Comparison of ENCODE assay signal across 8 cellular contexts in genomic region chr11:118618115-118618990, GRCh38. TPM values are rescaled to one million over a fixed set of nuclear protein-coding genes. Genes with fewer than 3 reads are reported as not detected.
DNase-seq lines count a peak whose midpoint lies in the region; ATAC-seq, FAIRE-seq and TF ChIP-seq lines count a peak whose summit lies in the region.

No MANE protein-coding gene starts in this region.

- no peaks in the 10 kb centered on the region for H3K9me3 Mint-ChIP-seq in stimulated activated naive B cell treated with anti-CD40 and anti-IgM and Interleukin-4, amounts not matched to agents 10 μg/mL and 1 μg/mL and 100 μg/mL, for 72 hours

- 5% methylated on average over 11 of the region's 11 CpGs for WGBS in mammary epithelial cell (ENCODE audit: low coverage, missing lambda C conversion rate)
- 17% methylated on average over 11 of the region's 11 CpGs for WGBS in smooth muscle cell (ENCODE audit: low lambda C conversion rate)

- CTCF ChIA-PET in mammary epithelial cell (lab: Charles Lee; ENCODE audit: low non-redundant PET): no interaction called here

- H3K27me3 ChIP-seq in mammary epithelial cell (ENCODE audit: insufficient read depth, low read length) (no peaks in the 10 kb centered on the region), smooth muscle cell (ENCODE audit: low read depth) (no peaks in the 10 kb centered on the region)

- no TSS peak for BruUV-seq in mammary epithelial cell (replicated peaks; lab: Mats Ljungman, UMichigan)

- H3K36me3 ChIP-seq in mammary epithelial cell (ENCODE audit: insufficient read depth, low read length) (no peaks in the 10 kb centered on the region), kidney (ENCODE audit: control insufficient read depth in 1 of 2, insufficient read depth in 2 of 2, low read length in 2 of 2) (peaks cover 8 to 14% of the 10 kb centered on the region in 2 donors), smooth muscle cell (ENCODE audit: low read depth) (no peaks in the 10 kb centered on the region)

- no peak overlapping the region for H3K4me3 Mint-ChIP-seq in stimulated activated naive B cell treated with anti-CD40 and anti-IgM and Interleukin-4, amounts not matched to agents 10 μg/mL and 1 μg/mL and 100 μg/mL, for 72 hours
- no peak overlapping the region for H3K4me3 Mint-ChIP-seq in T-helper 17 cell

- peak overlapping the region; percentile 62 for H3K4me2 ChIP-seq in mammary epithelial cell (ENCODE audit: insufficient read depth, low read depth, low read length)
- peak overlapping the region; percentile 67 for H3K4me2 ChIP-seq in smooth muscle cell

- H2AFZ ChIP-seq in mammary epithelial cell (ENCODE audit: low read depth, low read length) (peak overlapping the region; percentile 64), smooth muscle cell (ENCODE audit: low read depth) (no peak overlapping the region)

- DNase-seq in HFF-Myc (ENCODE audit: extremely low read depth, low read depth) (no peak), mammary epithelial cell (peak; percentile 40), kidney (peak; percentile 87), smooth muscle cell (lab: John Stamatoyannopoulos, UW; ENCODE audit: unreplicated experiment) (peak; percentile 23), RCC 7860 (ENCODE audit: low spot score) (no peak), T-helper 17 cell (no peak)
- DNase-seq in stimulated activated naive B cell treated with anti-CD40 and anti-IgM and Interleukin-4, amounts not matched to agents 10 μg/mL and 1 μg/mL and 100 μg/mL, for 72 hours: no peak

- dilution Hi-C loops in mammary epithelial cell (cut with HindIII; ENCODE audit: low sequenced_read_pairs): no loop called here

- H3K4me1 ChIP-seq in mammary epithelial cell (ENCODE audit: insufficient read depth, low read length) (peaks cover 52% of the 10 kb centered on the region), kidney (ENCODE audit: control insufficient read depth in 1 of 2, insufficient read depth in 1 of 2, low read depth in 1 of 2, low read length in 2 of 2) (peaks cover 76 to 77% of the 10 kb centered on the region in 2 donors), smooth muscle cell (ENCODE audit: low read depth) (peaks cover 54% of the 10 kb centered on the region)

- H3K4me3 ChIP-seq in HFF-Myc (replicated peaks; ENCODE audit: low read depth, low read length) (peak overlapping the region; percentile 12; the same call in 1 of the 2 replicates), mammary epithelial cell (replicated peaks in 1 of 3; ENCODE audit: insufficient read depth in 1 of 3, low read depth in 2 of 3, low read length in 3 of 3) (no peak overlapping the region), kidney (ENCODE audit: low read length in 2 of 2) (no peak overlapping the region), smooth muscle cell (no peak overlapping the region)

- intact Hi-C loops in mammary epithelial cell (cut with micrococcal nuclease): no loop called here
- intact Hi-C loops in kidney (cut with DNase I): no loop called here

- H3K9me3 ChIP-seq in mammary epithelial cell (replicated peaks; ENCODE audit: insufficient read depth, low read length): no peaks in the 10 kb centered on the region
- no peaks in the 10 kb centered on the region for H3K9me3 ChIP-seq in kidney (ENCODE audit: control insufficient read depth in 1 of 2, low read length in 2 of 2)
- no peaks in the 10 kb centered on the region for H3K9me3 ChIP-seq in smooth muscle cell (replicated peaks; ENCODE audit: low read depth)
- H3K9me3 ChIP-seq in T-helper 17 cell (ENCODE audit: control insufficient read depth, low read length, poor library complexity, severe bottlenecking): no peaks in the 10 kb centered on the region

- no peak for TF ChIP-seq CTCF in HFF-Myc (IDR thresholded peaks at IDR 0.05; ENCODE audit: low read depth, low read length, missing control alignments)
- TF ChIP-seq CTCF in mammary epithelial cell (conservative IDR thresholded peaks at IDR 0.05 in 1 of 2, IDR thresholded peaks at IDR 0.05 in 1 of 2; ENCODE audit: extremely low read depth in 1 of 2, insufficient read depth in 1 of 2, low read depth in 1 of 2, low read length in 2 of 2): no peak
- no peak for TF ChIP-seq CTCF in kidney (IDR thresholded peaks at IDR 0.05; ENCODE audit: borderline replicate concordance, extremely low read depth, insufficient read depth)
- TF ChIP-seq CTCF in smooth muscle cell (IDR thresholded peaks at IDR 0.05; ENCODE audit: borderline replicate concordance, insufficient read depth, poor library complexity, severe bottlenecking): no peak

- H3K27ac Mint-ChIP-seq in stimulated activated naive B cell treated with anti-CD40 and anti-IgM and Interleukin-4, amounts not matched to agents 10 μg/mL and 1 μg/mL and 100 μg/mL, for 72 hours: no peak overlapping the region
- H3K27ac Mint-ChIP-seq in T-helper 17 cell: no peak overlapping the region

- H3K4me1 Mint-ChIP-seq in stimulated activated naive B cell treated with anti-CD40 and anti-IgM and Interleukin-4, amounts not matched to agents 10 μg/mL and 1 μg/mL and 100 μg/mL, for 72 hours: peaks cover 7 to 19% of the 10 kb centered on the region in 2 donors
- H3K4me1 Mint-ChIP-seq in T-helper 17 cell: peaks cover 16% of the 10 kb centered on the region

- no peak for FAIRE-seq in kidney (lab: Jason Lieb, UNC)
- FAIRE-seq in RCC 7860 (lab: Jason Lieb, UNC): no peak

- in situ Hi-C loops in mammary epithelial cell (cut with MboI; ENCODE audit: low sequenced_read_pairs in 2 of 2): no loop called here

- H4K20me1 ChIP-seq in mammary epithelial cell (ENCODE audit: insufficient read depth, low read length): no peaks in the 10 kb centered on the region
- peaks cover 8% of the 10 kb centered on the region for H4K20me1 ChIP-seq in smooth muscle cell (ENCODE audit: low read depth)

- H3K36me3 Mint-ChIP-seq in stimulated activated naive B cell treated with anti-CD40 and anti-IgM and Interleukin-4, amounts not matched to agents 10 μg/mL and 1 μg/mL and 100 μg/mL, for 72 hours: peaks cover 0 to 7% of the 10 kb centered on the region in 2 donors
- peaks cover 5% of the 10 kb centered on the region for H3K36me3 Mint-ChIP-seq in T-helper 17 cell (ENCODE audit: low read depth)

- peak overlapping the region; percentile 76 for H3K27ac ChIP-seq in mammary epithelial cell (ENCODE audit: insufficient read depth, low read depth, low read length)
- peak overlapping the region; percentile 81 to 88 for H3K27ac ChIP-seq in kidney (ENCODE audit: low read depth in 2 of 2, low read length in 2 of 2)
- H3K27ac ChIP-seq in smooth muscle cell (ENCODE audit: low read depth): peak overlapping the region; percentile 99

- H3K9ac ChIP-seq in mammary epithelial cell (ENCODE audit: insufficient read depth, low read length): no peak overlapping the region
- H3K9ac ChIP-seq in kidney (ENCODE audit: low read length in 2 of 2): peak overlapping the region in 1 of 2 donors; percentile 15
- H3K9ac ChIP-seq in smooth muscle cell (ENCODE audit: low read depth): peak overlapping the region; percentile 93

- peaks cover 47 to 53% of the 10 kb centered on the region in 2 donors for H3K27me3 Mint-ChIP-seq in stimulated activated naive B cell treated with anti-CD40 and anti-IgM and Interleukin-4, amounts not matched to agents 10 μg/mL and 1 μg/mL and 100 μg/mL, for 72 hours
- peaks cover 35% of the 10 kb centered on the region for H3K27me3 Mint-ChIP-seq in T-helper 17 cell

- H3F3A ChIP-seq in smooth muscle cell (ENCODE audit: low read depth): peaks cover 27% of the 10 kb centered on the region

- H3K79me2 ChIP-seq in mammary epithelial cell (ENCODE audit: insufficient read depth, low read length) (peaks cover 14% of the 10 kb centered on the region), smooth muscle cell (ENCODE audit: low read depth) (peaks cover 6% of the 10 kb centered on the region)

- no peak for ATAC-seq in stimulated activated naive B cell treated with anti-CD40 and anti-IgM and Interleukin-4, amounts not matched to agents 10 μg/mL and 1 μg/mL and 100 μg/mL, for 72 hours (replicated peaks)
- ATAC-seq in HG03095 (IDR thresholded peaks at IDR 0.05; ENCODE audit: unreplicated experiment) (no peak), T-helper 17 cell (no peak)

RNA-seq across cellular contexts. Expression of gene PHLDB1, which starts 10.9 kb away (rescaled TPM):
- total RNA-seq in mammary epithelial cell (100 to 1,000 TPM in 1 of 2 donors, 10 to 100 TPM in 1; 62.8 to 198 TPM), kidney (118 TPM), smooth muscle cell (89.0 and 112 TPM in 2 replicates), T-helper 17 cell (1 to 10 TPM; 1.8 to 2.6 TPM)
- polyA plus RNA-seq in mammary epithelial cell (54.1 TPM), kidney (ENCODE audit: insufficient read depth, low read depth, low replicate concordance) (39.1 TPM), smooth muscle cell (86.0 and 103 TPM in 2 replicates)
- 101 TPM for polyA minus RNA-seq in mammary epithelial cell

RNA-seq across cellular contexts. Expression of gene ARCN1, which starts 46.1 kb away (rescaled TPM):
- total RNA-seq in mammary epithelial cell (100 to 1,000 TPM; 115 to 155 TPM), kidney (107 TPM), smooth muscle cell (314 and 331 TPM in 2 replicates), T-helper 17 cell (10 to 100 TPM; 86.2 to 87.5 TPM)
- polyA plus RNA-seq in mammary epithelial cell (181 TPM), kidney (ENCODE audit: insufficient read depth, low read depth, low replicate concordance) (64.7 TPM), smooth muscle cell (228 and 285 TPM in 2 replicates)
- 114 TPM for polyA minus RNA-seq in mammary epithelial cell

RNA-seq across cellular contexts. Expression of gene IFT46, which starts 52.6 kb away (rescaled TPM):
- total RNA-seq in mammary epithelial cell (10 to 100 TPM; 21.6 to 24.3 TPM), kidney (21.1 TPM), smooth muscle cell (31.6 and 52.3 TPM in 2 replicates), T-helper 17 cell (1 to 10 TPM; 5.2 to 5.7 TPM)
- polyA plus RNA-seq in mammary epithelial cell (27.1 TPM), kidney (ENCODE audit: insufficient read depth, low read depth, low replicate concordance) (28.7 TPM), smooth muscle cell (11.9 and 12.8 TPM in 2 replicates)
- 35.2 TPM for polyA minus RNA-seq in mammary epithelial cell

Comparison
In these comparisons a context has a peak if more than half of its experiments do, and no peak if none do; other contexts are left out.
1. DNase-seq: peak in mammary epithelial cell (single experiment), kidney (single experiment) and smooth muscle cell (single experiment); none in HFF-Myc (single experiment), stimulated activated naive B cell treated with anti-CD40 and anti-IgM and Interleukin-4, amounts not matched to agents 10 μg/mL and 1 μg/mL and 100 μg/mL, for 72 hours (single experiment), RCC 7860 (single experiment) and T-helper 17 cell (0 of 3).
2. RNA of gene PHLDB1, which starts 10.9 kb away (total RNA-seq): 62.8 to 198 TPM in mammary epithelial cell, 118 TPM in kidney (single experiment) and 89.0 to 112 TPM in smooth muscle cell; 1.8 to 2.6 TPM in T-helper 17 cell; every median in the first group is over 10 times any median in the second.
3. Peak in every context shown above with its lines, with median percentiles within 50 percentile points of each other: H3K27ac ChIP-seq.